8 cellular contexts compared by ENCODE assay signal in the genomic region with DNA sequence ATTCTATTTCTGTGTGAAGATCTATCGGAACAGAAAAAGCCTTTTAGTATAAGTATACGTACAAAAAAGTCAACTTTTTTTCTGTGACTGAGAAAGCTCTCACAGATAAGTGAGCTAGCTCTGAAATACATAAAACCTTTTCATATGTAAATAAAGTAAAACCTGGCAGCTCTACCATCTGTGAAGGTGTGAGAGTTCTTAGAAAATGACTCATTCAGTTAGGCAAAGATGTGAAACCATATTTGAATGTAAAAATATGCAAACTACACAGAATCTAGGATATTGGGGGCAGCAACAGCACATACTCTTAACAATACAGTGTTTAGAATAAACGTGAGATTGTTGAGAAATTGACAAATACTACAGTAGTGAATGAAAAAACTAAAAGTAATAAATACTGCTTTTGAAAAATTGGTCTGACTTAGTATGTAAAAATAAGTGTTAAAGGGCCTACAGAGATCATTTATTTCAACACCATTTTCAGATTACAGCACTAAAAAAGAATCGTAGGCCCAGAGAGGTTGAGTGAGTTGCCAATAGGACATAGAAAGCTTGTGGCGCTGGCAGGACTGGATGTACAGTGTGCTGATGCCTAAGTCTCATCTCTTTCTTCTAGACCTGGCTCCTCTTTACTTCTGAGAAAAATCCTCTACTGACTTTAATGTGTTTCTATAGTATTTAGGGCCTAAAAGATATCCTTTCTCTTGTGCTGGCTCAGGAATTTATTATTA.
A peak's percentile ranks its signal among the peaks of the same experiment; 100 is the strongest.
DNase-seq lines count a peak whose midpoint lies in the region; ATAC-seq and TF ChIP-seq lines count a peak whose summit lies in the region.

No MANE protein-coding gene starts in this region.

- H3K9me3 ChIP-seq in KOPT-K1 (ENCODE audit: insufficient read depth, low read length, poor library complexity, severe bottlenecking): no peaks in the 10 kb centered on the region

- POLR2A ChIA-PET in HEK293T (lab: Yijun Ruan, JAX): no interaction called here

- peak; percentile 47 for DNase-seq in middle frontal gyrus (ENCODE audit: extremely low spot score, low spot score)
- no peak for DNase-seq in stimulated activated CD4-positive, alpha-beta T cell treated with anti-CD3 and anti-CD28 coated beads, Interleukin-15, amount 100 ng/mL, for 24 hours
- DNase-seq in HEK293T (ENCODE audit: extremely low spot score): no peak
- no peak for DNase-seq in NCI-H2171 treated with DMSO at 0.1 percent for 48 hours (lab: John Stamatoyannopoulos, UW)
- no peak for DNase-seq in Kasumi-1 (lab: John Stamatoyannopoulos, UW)

- peak overlapping the region; percentile 96 for H3K27ac ChIP-seq in KOPT-K1 (ENCODE audit: low read depth, low read length, poor library complexity, severe bottlenecking)

- ATAC-seq in GM18907 (IDR thresholded peaks at IDR 0.05; ENCODE audit: unreplicated experiment) (peak; percentile 93), HG02571 (IDR thresholded peaks at IDR 0.05; ENCODE audit: unreplicated experiment) (peak; percentile 86)

- CTCF ChIA-PET in HEK293T (lab: Yijun Ruan, JAX): no interaction called here

- H3K36me3 ChIP-seq in KOPT-K1 (ENCODE audit: insufficient read depth, low read length): no peaks in the 10 kb centered on the region

TF ChIP-seq in HEK293T, 16 proteins besides CTCF, POLR2A, EP300 and RAD21:
- TF ChIP-seq BHLHE40 (IDR thresholded peaks at IDR 0.05; ENCODE audit: borderline replicate concordance) (no peak), SP1 (IDR thresholded peaks at IDR 0.05) (no peak), TARDBP (IDR thresholded peaks at IDR 0.05) (no peak), L3MBTL2 (conservative IDR thresholded peaks at IDR 0.05) (no peak), CTBP1 (IDR thresholded peaks at IDR 0.05; ENCODE audit: borderline replicate concordance) (no peak)
